In the genomic region with DNA sequence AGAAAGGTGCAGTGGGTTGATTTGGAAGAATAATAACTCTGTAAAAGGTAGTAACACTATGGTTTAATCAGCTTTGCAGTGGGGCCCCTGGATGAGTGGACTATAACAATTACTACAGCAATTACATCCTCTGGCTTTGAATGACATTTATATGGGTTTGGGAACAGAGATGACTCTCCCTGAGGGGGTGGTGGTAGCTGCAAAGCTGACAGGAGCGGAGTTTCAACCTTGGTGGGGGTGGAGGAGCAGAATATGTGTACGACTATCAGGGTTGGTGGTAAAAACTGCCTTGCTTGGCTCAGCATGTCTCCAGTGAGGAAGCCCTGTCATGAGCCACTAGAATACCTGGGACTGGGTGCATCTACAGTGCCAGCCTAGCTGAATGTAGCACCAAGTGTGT, we compare ENCODE assay signal across 18 cellular contexts. TPM values are rescaled to one million over a fixed set of nuclear protein-coding genes. Genes with fewer than 3 reads are reported as not detected.
DNase-seq lines count a peak whose midpoint lies in the region; ATAC-seq and TF ChIP-seq lines count a peak whose summit lies in the region.
"Had no signal": no experiment of that assay in that cellular context is flagged by ENCODE, and none has a peak within 500 bp of the region (broad histone marks: within the 10 kb centered on the region; RNA-seq: fewer than 3 reads in every experiment).

No MANE protein-coding gene starts in this region.

- no TSS peak for BruUV-seq in IMR-90 (replicated peaks; lab: Mats Ljungman, UMichigan)

- TF ChIP-seq POLR2A in IMR-90 (IDR thresholded peaks at IDR 0.05; ENCODE audit: low read depth, low read length), result no peak

- peak overlapping the region; percentile 24 for H2AFZ ChIP-seq in IMR-90 (replicated peaks; ENCODE audit: low read length, poor library complexity)

- no peak overlapping the region for H3K9ac ChIP-seq in IMR-90 (ENCODE audit: low read depth, low read length)

- no peak overlapping the region for H3K27ac Mint-ChIP-seq in activated naive CD4-positive, alpha-beta T cell treated with anti-CD3 and anti-CD28 coated beads, Interleukin-2, amount 50 U/mL, for 72 hours
- no peak overlapping the region for H3K27ac Mint-ChIP-seq in stimulated activated effector memory CD8-positive, alpha-beta T cell treated with anti-CD3 and anti-CD28 coated beads, Interleukin-12 subunit alpha, Interleukin-12 subunit beta, amount 100 ng/mL, for 72 hours
- H3K27ac Mint-ChIP-seq in type B pancreatic cell, result no peak overlapping the region
- H3K27ac Mint-ChIP-seq: brain had no signal

- intact Hi-C loops in IMR-90 (cut with micrococcal nuclease), result no loop called here

- peak overlapping the region; percentile 14; the same call in 1 of the 2 replicates for H2AK5ac ChIP-seq in IMR-90 (ENCODE audit: low read depth, low read length)

- H2BK15ac ChIP-seq in IMR-90 (ENCODE audit: low read depth, low read length), result no peak overlapping the region

- no peak overlapping the region for H3K4ac ChIP-seq in IMR-90 (ENCODE audit: low read depth, low read length)

- no peaks in the 10 kb centered on the region for H3K79me1 ChIP-seq in IMR-90 (ENCODE audit: low read depth in 1 of 2, low read length in 2 of 2)

- no peak overlapping the region for H3K56ac ChIP-seq in IMR-90 (ENCODE audit: extremely low read depth, insufficient read depth, low read length)

- H4K91ac ChIP-seq in IMR-90 (ENCODE audit: insufficient read depth, low read depth, low read length), result no peak overlapping the region

- in situ Hi-C loops in IMR-90 (cut with MboI; ENCODE audit: low sequenced_read_pairs), result no loop called here

- H3K4me3 Mint-ChIP-seq in stimulated activated effector memory CD8-positive, alpha-beta T cell treated with anti-CD3 and anti-CD28 coated beads, Interleukin-12 subunit alpha, Interleukin-12 subunit beta, amount 100 ng/mL, for 72 hours, result peak overlapping the region; percentile 19
- H3K4me3 Mint-ChIP-seq in type B pancreatic cell, result no peak overlapping the region
- H3K4me3 Mint-ChIP-seq: brain had no signal

- no peak overlapping the region for H3K4me2 ChIP-seq in IMR-90 (ENCODE audit: low read depth, low read length)

- H3K4me1 Mint-ChIP-seq in stimulated activated effector memory CD8-positive, alpha-beta T cell treated with anti-CD3 and anti-CD28 coated beads, Interleukin-12 subunit alpha, Interleukin-12 subunit beta, amount 100 ng/mL, for 72 hours, result peaks cover 55% of the 10 kb centered on the region
- peaks cover 30% of the 10 kb centered on the region for H3K4me1 Mint-ChIP-seq in type B pancreatic cell (ENCODE audit: unreplicated experiment)

- H3K36me3 Mint-ChIP-seq in activated naive CD4-positive, alpha-beta T cell treated with anti-CD3 and anti-CD28 coated beads, Interleukin-2, amount 50 U/mL, for 72 hours, result peaks cover 0 to 5% of the 10 kb centered on the region in 2 donors
- H3K36me3 Mint-ChIP-seq in stimulated activated effector memory CD8-positive, alpha-beta T cell treated with anti-CD3 and anti-CD28 coated beads, Interleukin-12 subunit alpha, Interleukin-12 subunit beta, amount 100 ng/mL, for 72 hours, result no peaks in the 10 kb centered on the region
- no peaks in the 10 kb centered on the region for H3K36me3 Mint-ChIP-seq in type B pancreatic cell
- H3K36me3 Mint-ChIP-seq: brain had no signal

- H2AK9ac ChIP-seq in IMR-90 (replicated peaks; ENCODE audit: low read depth, low read length, poor library complexity), result no peak overlapping the region

- no peaks in the 10 kb centered on the region for H3K36me3 ChIP-seq in IMR-90 (ENCODE audit: control insufficient read depth, insufficient read depth, low read length)
- H3K36me3 ChIP-seq: esophagus muscularis mucosa, heart left ventricle, MG63, pancreas, tibial nerve had no signal

- no peak overlapping the region for H3K23ac ChIP-seq in IMR-90 (ENCODE audit: low read depth, low read length)

- no peaks in the 10 kb centered on the region for H3K27me3 ChIP-seq in IMR-90 (ENCODE audit: control insufficient read depth, insufficient read depth, low read length)
- H3K27me3 ChIP-seq: esophagus muscularis mucosa, heart left ventricle, MG63, pancreas, tibial nerve had no signal

- TF ChIP-seq RAD21 in IMR-90 (IDR thresholded peaks at IDR 0.05; ENCODE audit: low read length), result no peak

- no peak overlapping the region for H4K5ac ChIP-seq in IMR-90 (ENCODE audit: low read depth, low read length)

- ATAC-seq in IMR-90 (ENCODE audit: low read depth), result no peak
- ATAC-seq in activated naive CD4-positive, alpha-beta T cell treated with anti-CD3 and anti-CD28 coated beads, Interleukin-2, amount 50 U/mL, for 72 hours, result peak; percentile 58 to 70
- peak; percentile 89 for ATAC-seq in stimulated activated effector memory CD8-positive, alpha-beta T cell treated with anti-CD3 and anti-CD28 coated beads, Interleukin-12 subunit alpha, Interleukin-12 subunit beta, amount 100 ng/mL, for 72 hours
- ATAC-seq: heart left ventricle, pancreas had no signal

- H2BK120ac ChIP-seq in IMR-90 (ENCODE audit: low read depth, low read length), result no peak overlapping the region

- CTCF ChIA-PET in IMR-90 (lab: Yijun Ruan, JAX), result no interaction called here

- no peaks in the 10 kb centered on the region for H4K20me1 ChIP-seq in IMR-90 (ENCODE audit: insufficient read depth, low read length)

- no peak overlapping the region for H2BK5ac ChIP-seq in IMR-90 (ENCODE audit: low read depth, low read length, poor library complexity, severe bottlenecking)

- H3K14ac ChIP-seq in IMR-90 (replicated peaks; ENCODE audit: low read depth, low read length), result no peak overlapping the region

- DNase-seq in activated effector memory CD4-positive, alpha-beta T cell treated with anti-CD3 and anti-CD28 coated beads, Interleukin-2, amount 50 U/mL, for 16 hours, result peak; percentile 66
- DNase-seq in activated effector memory CD4-positive, alpha-beta T cell treated with Interleukin-2 at 50 U/mL for 16 hours, result no peak
- no peak for DNase-seq in IMR-90
- DNase-seq in activated naive CD4-positive, alpha-beta T cell treated with anti-CD3 and anti-CD28 coated beads, Interleukin-2, amount 50 U/mL, for 72 hours (ENCODE audit: low spot score in 2 of 2), result no peak
- no peak for DNase-seq in stimulated activated effector memory CD8-positive, alpha-beta T cell treated with anti-CD3 and anti-CD28 coated beads, Interleukin-12 subunit alpha, Interleukin-12 subunit beta, amount 100 ng/mL, for 72 hours (ENCODE audit: low spot score in 2 of 2)
- DNase-seq in NCI-H1048 (lab: John Stamatoyannopoulos, UW), result no peak
- DNase-seq in epidermal melanocyte (ENCODE audit: insufficient read length, low spot score), result no peak
- DNase-seq in type B pancreatic cell (ENCODE audit: extremely low spot score, unreplicated experiment), result no peak
- DNase-seq: Caco-2, heart left ventricle, MG63, NCI-H1930, NCI-H524 treated with DMSO at 0.1 percent for 48 hours, pancreas had no signal

- 0 out of 2 replicates have a peak, but pooled peaks cover 3% of the 10 kb centered on the region for H3K9me1 ChIP-seq in IMR-90 (ENCODE audit: insufficient read depth, low read length)

- dilution Hi-C loops in IMR-90 (cut with HindIII; ENCODE audit: low sequenced_read_pairs, unreplicated experiment), result no loop called here

- WGBS in IMR-90 (ENCODE audit: extremely low coverage in 2 of 2, insufficient read length in 1 of 2), 2 experiments, result 100% methylated on average over 2 of the region's 2 CpGs; no CpG with 5 or more reads in 1 of the 2 experiments

- H3K27me3 Mint-ChIP-seq in type B pancreatic cell, result peaks cover 24% of the 10 kb centered on the region

- no peaks in the 10 kb centered on the region for H3K9me3 ChIP-seq in IMR-90 (ENCODE audit: control insufficient read depth, insufficient read depth, low read length)
- H3K9me3 ChIP-seq: Caco-2, esophagus muscularis mucosa, heart left ventricle, MG63, pancreas, tibial nerve had no signal

- no peak overlapping the region for H3K4me3 ChIP-seq in IMR-90 (ENCODE audit: insufficient read depth, low read depth, low read length)
- H3K4me3 ChIP-seq: esophagus muscularis mucosa, heart left ventricle, MG63, pancreas, skin epidermis, tibial nerve had no signal

- POLR2A ChIA-PET in IMR-90 (lab: Charles Lee; ENCODE audit: unreplicated experiment), result no interaction called here

- no peak overlapping the region for H3K18ac ChIP-seq in IMR-90 (ENCODE audit: low read depth, low read length)

- H3K4me1 ChIP-seq in IMR-90 (ENCODE audit: control insufficient read depth, insufficient read depth, low read length), result peaks cover 2% of the 10 kb centered on the region; the same call in 1 of the 2 replicates
- H3K4me1 ChIP-seq: Caco-2 had no signal

- no peak overlapping the region for H4K8ac ChIP-seq in IMR-90 (ENCODE audit: low read depth in 2 of 2, low read length in 2 of 2)

- H3K9me3 Mint-ChIP-seq in activated naive CD4-positive, alpha-beta T cell treated with anti-CD3 and anti-CD28 coated beads, Interleukin-2, amount 50 U/mL, for 72 hours, result peaks cover 0 to 4% of the 10 kb centered on the region in 2 donors
- H3K9me3 Mint-ChIP-seq in stimulated activated effector memory CD8-positive, alpha-beta T cell treated with anti-CD3 and anti-CD28 coated beads, Interleukin-12 subunit alpha, Interleukin-12 subunit beta, amount 100 ng/mL, for 72 hours, result no peaks in the 10 kb centered on the region
- H3K9me3 Mint-ChIP-seq in type B pancreatic cell, result peaks cover 4% of the 10 kb centered on the region

- no peak overlapping the region for H2BK20ac ChIP-seq in IMR-90 (ENCODE audit: low read depth, low read length)

- H3K27ac ChIP-seq in IMR-90 (ENCODE audit: insufficient read depth, low read length), result no peak overlapping the region
- H3K27ac ChIP-seq: esophagus muscularis mucosa, heart left ventricle, pancreas, skin epidermis, tibial nerve had no signal

- no peak for TF ChIP-seq CTCF in IMR-90 (conservative IDR thresholded peaks at IDR 0.05; ENCODE audit: low read depth, low read length)
- no peak for TF ChIP-seq CTCF in type B pancreatic cell (conservative IDR thresholded peaks at IDR 0.05)

TF ChIP-seq in IMR-90, 13 proteins besides CTCF, POLR2A, EP300 and RAD21:
- no peak for TF ChIP-seq CHD1 (IDR thresholded peaks at IDR 0.05; ENCODE audit: low read depth, low read length)
TF ChIP-seq in IMR-90: peak in this region for 0.

RNA-seq across cellular contexts. Expression of a gene that starts 28.3 kb away (rescaled TPM):
- total RNA-seq in IMR-90 (2012; rRNA removed) (62.8 and 77.4 TPM in 2 replicates), type B pancreatic cell (ENCODE audit: low replicate concordance) (43.0 and 94.0 TPM in 2 replicates)
- 11.9 and 13.7 TPM in 2 replicates for polyA plus RNA-seq in IMR-90 (2012; rRNA removed)
- polyA plus RNA-seq in IMR-90 (2012; cell fraction: cytosol; rRNA removed), result 3.5 and 4.8 TPM in 2 replicates
- polyA plus RNA-seq in IMR-90 (2012; cell fraction: nucleus; rRNA removed; ENCODE audit: low replicate concordance), result 2.3 and 15.5 TPM in 2 replicates
- total RNA-seq in activated naive CD4-positive, alpha-beta T cell treated with anti-CD3 and anti-CD28 coated beads, Interleukin-2, amount 50 U/mL, for 72 hours, result 10 to 100 TPM; 39.5 to 43.6 TPM
